Comparison of ENCODE assay signal across 18 cellular contexts in genomic region chr16:64969221-64969620, GRCh38.
"Had no signal": no experiment of that assay in that cellular context is flagged by ENCODE, and none has a peak within 500 bp of the region (broad histone marks: within the 10 kb centered on the region; RNA-seq: fewer than 3 reads in every experiment).

No MANE protein-coding gene starts in this region.

- DNase-seq: activated CD4-positive, alpha-beta T cell treated with anti-CD3 and anti-CD28 coated beads, Interleukin-2, amount 50 U/mL, for 1 hour; activated CD4-positive, CD25-positive, alpha-beta regulatory T cell; activated CD8-positive, alpha-beta memory T cell treated with anti-CD3 and anti-CD28 coated beads for 24 hours; activated gamma-delta T cell treated with Interleukin-2 at 50 U/mL for 16 hours; activated naive CD8-positive, alpha-beta T cell treated with anti-CD3 and anti-CD28 coated beads for 36 hours; foreskin keratinocyte; heart right ventricle; left colon; lower lobe of right lung; stimulated activated CD4-positive, alpha-beta T cell treated with anti-CD3 and anti-CD28 coated beads, Interleukin-2, amount 100 ng/mL, for 48 hours; stimulated activated naive B cell treated with anti-CD40 and anti-IgM and Interleukin-4, amounts not matched to agents 10 μg/mL and 1 μg/mL and 100 μg/mL, for 72 hours; transverse colon had no signal

- H3K27me3 Mint-ChIP-seq: activated naive CD8-positive, alpha-beta T cell treated with anti-CD3 and anti-CD28 coated beads for 36 hours; stimulated activated naive B cell treated with anti-CD40 and anti-IgM and Interleukin-4, amounts not matched to agents 10 μg/mL and 1 μg/mL and 100 μg/mL, for 72 hours had no signal

- H3K36me3 Mint-ChIP-seq: activated naive CD8-positive, alpha-beta T cell treated with anti-CD3 and anti-CD28 coated beads for 36 hours; mesothelial cell of epicardium; stimulated activated naive B cell treated with anti-CD40 and anti-IgM and Interleukin-4, amounts not matched to agents 10 μg/mL and 1 μg/mL and 100 μg/mL, for 72 hours had no signal

- FAIRE-seq: bronchial epithelial cell, colon had no signal

- ATAC-seq: esophagus mucosa; foreskin keratinocyte; heart right ventricle; left colon; lower lobe of right lung; stimulated activated naive B cell treated with anti-CD40 and anti-IgM and Interleukin-4, amounts not matched to agents 10 μg/mL and 1 μg/mL and 100 μg/mL, for 72 hours had no signal

- H3K4me1 Mint-ChIP-seq: activated naive CD8-positive, alpha-beta T cell treated with anti-CD3 and anti-CD28 coated beads for 36 hours; mesothelial cell of epicardium; stimulated activated naive B cell treated with anti-CD40 and anti-IgM and Interleukin-4, amounts not matched to agents 10 μg/mL and 1 μg/mL and 100 μg/mL, for 72 hours had no signal

- H3K27ac Mint-ChIP-seq: activated naive CD8-positive, alpha-beta T cell treated with anti-CD3 and anti-CD28 coated beads for 36 hours; mesothelial cell of epicardium; neural progenitor cell; stimulated activated naive B cell treated with anti-CD40 and anti-IgM and Interleukin-4, amounts not matched to agents 10 μg/mL and 1 μg/mL and 100 μg/mL, for 72 hours had no signal

- H3K4me3 Mint-ChIP-seq: activated naive CD8-positive, alpha-beta T cell treated with anti-CD3 and anti-CD28 coated beads for 36 hours; mesothelial cell of epicardium; neural progenitor cell; stimulated activated naive B cell treated with anti-CD40 and anti-IgM and Interleukin-4, amounts not matched to agents 10 μg/mL and 1 μg/mL and 100 μg/mL, for 72 hours had no signal

- H3K4me3 ChIP-seq: heart right ventricle, lower lobe of right lung, neural progenitor cell, SK-N-MC, transverse colon had no signal

- H3K9me3 Mint-ChIP-seq: mesothelial cell of epicardium; neural progenitor cell; stimulated activated naive B cell treated with anti-CD40 and anti-IgM and Interleukin-4, amounts not matched to agents 10 μg/mL and 1 μg/mL and 100 μg/mL, for 72 hours had no signal
